ENCODE assay signal across 8 cellular contexts in genomic region chr6:32685603-32686002, GRCh38. TPM values are rescaled to one million over a fixed set of nuclear protein-coding genes. Genes with fewer than 3 reads are reported as not detected.
DNase-seq lines count a peak whose midpoint lies in the region; ATAC-seq and TF ChIP-seq lines count a peak whose summit lies in the region.
"Had no signal": no experiment of that assay in that cellular context is flagged by ENCODE, and none has a peak within 500 bp of the region (broad histone marks: within the 10 kb centered on the region; RNA-seq: fewer than 3 reads in every experiment).

No MANE protein-coding gene starts in this region.

- no peaks in the 10 kb centered on the region for H3K9me2 ChIP-seq in OCI-LY1 (ENCODE audit: low read depth, low read length)

- intact Hi-C loops in lower lobe of right lung (cut with DNase I) (no loop called here), tibial artery (cut with DNase I; ENCODE audit: low total_unique reads) (no loop called here)

- TF ChIP-seq CTCF in OCI-LY1 (IDR thresholded peaks at IDR 0.05; ENCODE audit: low read length) (no peak), lower lobe of right lung (IDR thresholded peaks at IDR 0.05) (no peak), tibial artery (IDR thresholded peaks at IDR 0.05) (no peak)

- H3K4me3 ChIP-seq in OCI-LY1 (ENCODE audit: low read depth, low read length, poor library complexity, severe bottlenecking), result no peak overlapping the region
- no peak overlapping the region for H3K4me3 ChIP-seq in lower lobe of right lung
- no peak overlapping the region for H3K4me3 ChIP-seq in tibial artery
- H3K4me3 ChIP-seq: SK-N-MC had no signal

- no peak for DNase-seq in lower lobe of right lung
- no peak for DNase-seq in tibial artery
- DNase-seq in NCI-H748 treated with DMSO at 0.1 percent for 48 hours (lab: John Stamatoyannopoulos, UW), result no peak
- no peak for DNase-seq in NCI-H1694 treated with DMSO at 0.1 percent for 48 hours (lab: John Stamatoyannopoulos, UW)

- ATAC-seq in GM18870 (IDR thresholded peaks at IDR 0.05; ENCODE audit: unreplicated experiment) (peak; percentile 84), HG02571 (IDR thresholded peaks at IDR 0.05; ENCODE audit: unreplicated experiment) (peak; percentile 67), lower lobe of right lung (peak; percentile 73 to 93)

- H4K20me1 ChIP-seq in OCI-LY1 (ENCODE audit: insufficient read depth, low read length), result no peaks in the 10 kb centered on the region

- no peaks in the 10 kb centered on the region for H3K79me2 ChIP-seq in OCI-LY1 (ENCODE audit: insufficient read depth, low read length)

- no peak overlapping the region for H3K4me2 ChIP-seq in OCI-LY1 (ENCODE audit: low read length)

- H3K36me3 ChIP-seq in OCI-LY1 (ENCODE audit: insufficient read depth, low read length) (no peaks in the 10 kb centered on the region), lower lobe of right lung (no peaks in the 10 kb centered on the region), tibial artery (no peaks in the 10 kb centered on the region)

- no peak overlapping the region for H2AFZ ChIP-seq in OCI-LY1 (ENCODE audit: low read length)

- H3K9me3 ChIP-seq in OCI-LY1 (ENCODE audit: low read length) (no peaks in the 10 kb centered on the region), lower lobe of right lung (no peaks in the 10 kb centered on the region), tibial artery (no peaks in the 10 kb centered on the region)

- H3F3A ChIP-seq in OCI-LY1 (ENCODE audit: insufficient read depth, low read length), result no peaks in the 10 kb centered on the region

- H3K27ac ChIP-seq in OCI-LY1 (ENCODE audit: low read depth, low read length, poor library complexity, severe bottlenecking), result peak overlapping the region; percentile 51
- H3K27ac ChIP-seq in lower lobe of right lung, result no peak overlapping the region
- H3K27ac ChIP-seq in tibial artery, result no peak overlapping the region
- H3K27ac ChIP-seq: SK-N-MC had no signal

- H3K4me1 ChIP-seq in OCI-LY1 (ENCODE audit: insufficient read depth, low read length, severe bottlenecking) (peaks cover 29% of the 10 kb centered on the region), lower lobe of right lung (no peaks in the 10 kb centered on the region), tibial artery (no peaks in the 10 kb centered on the region)

- H3K27me3 ChIP-seq in OCI-LY1 (ENCODE audit: insufficient read depth, low read length) (no peaks in the 10 kb centered on the region), lower lobe of right lung (ENCODE audit: low read depth) (no peaks in the 10 kb centered on the region), tibial artery (peaks cover 0 to 2% of the 10 kb centered on the region in 2 donors)

- H3K9ac ChIP-seq in OCI-LY1 (ENCODE audit: low read length), result no peak overlapping the region

RNA-seq across cellular contexts. Expression of gene HLA-DQB1, which starts 19.1 kb away (rescaled TPM):
- total RNA-seq in lower lobe of right lung, result 132 TPM

RNA-seq across cellular contexts. Expression of gene HLA-DQA1, which starts 48.4 kb away (rescaled TPM):
- 144 TPM for total RNA-seq in lower lobe of right lung

RNA-seq across cellular contexts. Expression of gene HLA-DQA2, which starts 55.6 kb away (rescaled TPM):
- 68.0 TPM for total RNA-seq in lower lobe of right lung
